Comparison of ENCODE assay signal across 14 cellular contexts in the genomic region with DNA sequence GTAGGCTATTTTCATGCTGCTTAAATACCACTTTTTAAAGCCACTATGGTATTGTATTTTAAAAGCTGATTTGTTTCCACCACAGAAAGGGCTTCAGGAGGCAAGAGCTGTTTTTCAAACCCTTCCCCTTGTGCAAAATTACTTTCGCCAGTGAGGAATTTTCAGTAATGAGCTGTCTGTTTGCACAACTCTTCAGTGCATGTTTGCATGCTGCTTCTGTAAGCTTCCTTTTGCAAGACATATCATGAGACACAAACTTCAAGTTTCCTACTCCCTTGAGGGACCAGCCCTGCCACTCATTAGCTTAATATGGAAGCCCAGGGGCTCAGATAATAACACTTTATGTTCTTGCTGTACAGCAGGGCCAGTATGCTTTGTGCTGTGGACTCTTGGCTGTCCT.
A peak's percentile ranks its signal among the peaks of the same experiment; 100 is the strongest.
DNase-seq lines count a peak whose midpoint lies in the region; ATAC-seq and TF ChIP-seq lines count a peak whose summit lies in the region.
"Had no signal": no experiment of that assay in that cellular context is flagged by ENCODE, and none has a peak within 500 bp of the region (broad histone marks: within the 10 kb centered on the region; RNA-seq: fewer than 3 reads in every experiment).

No MANE protein-coding gene starts in this region.

- H3K9me3 ChIP-seq in PC-9 (ENCODE audit: insufficient read depth, low read depth), result no peaks in the 10 kb centered on the region

- CTCF ChIA-PET in PC-9 (lab: Charles Lee) (interaction anchor here (0.6 to 1.9 kb wide), 6 partner anchors 229 to 604 kb away, joined by 3 to 9 read pairs (median 3); no protein-coding TSS in a partner anchor), WTC11 (lab: Charles Lee) (interaction anchor here (0.9 to 2.3 kb wide), 14 partner anchors 49 to 604 kb away, joined by 3 to 11 read pairs (median 3); no protein-coding TSS in a partner anchor)

- no peak overlapping the region; the same call in 1 of the 2 replicates for H2AFZ ChIP-seq in PC-9

- H3K79me2 ChIP-seq in PC-9 (ENCODE audit: low read depth), result no peaks in the 10 kb centered on the region

- H3K4me2 ChIP-seq in PC-9, result peak overlapping the region; percentile 36

- ATAC-seq in GM19455 (IDR thresholded peaks at IDR 0.05; ENCODE audit: unreplicated experiment) (no peak), WTC11 (no peak)
- ATAC-seq: CD8-positive, alpha-beta T cell had no signal

- H3K4me3 ChIP-seq in PC-9, result no peak overlapping the region

- intact Hi-C loops in PC-9 (cut with micrococcal nuclease; ENCODE audit: unreplicated experiment), result loop anchor here (1.0 to 5.0 kb wide), 8 partner anchors 103 to 1803 kb away; a partner anchor contains a TSS

- POLR2A ChIA-PET in PC-9 (lab: Charles Lee; ENCODE audit: unreplicated experiment), result interaction anchor here (0.5 to 0.6 kb wide), 2 partner anchors 490 to 699 kb away, joined by 3 to 4 read pairs; no protein-coding TSS in a partner anchor
- POLR2A ChIA-PET in WTC11 (lab: Charles Lee), result no interaction called here

- H3K27me3 Mint-ChIP-seq in WTC11 (ENCODE audit: low read depth), result no peaks in the 10 kb centered on the region

- H3F3A ChIP-seq in PC-9 (ENCODE audit: insufficient read depth, low read depth), result peaks cover 13% of the 10 kb centered on the region; the same call in 1 of the 2 replicates

- H3K9me2 ChIP-seq in PC-9 (ENCODE audit: insufficient read depth), result no peaks in the 10 kb centered on the region

- H3K9me3 Mint-ChIP-seq in WTC11, result peaks cover 5% of the 10 kb centered on the region
- H3K9me3 Mint-ChIP-seq: CD8-positive, alpha-beta T cell; H9 had no signal

- H3K36me3 ChIP-seq in PC-9 (ENCODE audit: low read depth), result no peaks in the 10 kb centered on the region

- H3K27ac ChIP-seq in PC-9, result no peak overlapping the region

- peaks cover 2% of the 10 kb centered on the region; the same call in 1 of the 2 replicates for H3K36me3 Mint-ChIP-seq in WTC11
- H3K36me3 Mint-ChIP-seq: CD8-positive, alpha-beta T cell had no signal

- H3K4me1 Mint-ChIP-seq in WTC11, result peaks cover 13% of the 10 kb centered on the region

- BruUV-seq in PC-9 (replicated peaks; lab: Mats Ljungman, UMichigan), result no TSS peak

- H3K4me3 Mint-ChIP-seq in WTC11, result no peak overlapping the region
- H3K4me3 Mint-ChIP-seq: activated CD4-positive, alpha-beta memory T cell treated with anti-CD3 and anti-CD28 coated beads, Interleukin-2, amount 10 ng/mL, durations not matched to agents 7 days and 5 days; CD8-positive, alpha-beta T cell; H9; T-helper 2 cell treated with Interferon-gamma antibody and Interleukin-4, amounts not matched to agents 5 μg/mL and 100 μg/mL, for 36 hours had no signal

- DNase-seq in AG20443 (ENCODE audit: low spot score) (peak; percentile 33), GM04503 (ENCODE audit: low read depth) (peak; percentile 31), PC-9 (peak in 1 of 2 experiments; percentile 77), iris pigment epithelial cell (ENCODE audit: low read depth) (peak; percentile 63), NCI-H2081 (lab: John Stamatoyannopoulos, UW) (no peak), WTC11 (ENCODE audit: low spot score) (no peak)
- no peak for DNase-seq in stimulated activated CD8-positive, alpha-beta memory T cell treated with anti-CD3 and anti-CD28 coated beads, Interleukin-4, amount 100 ng/mL, for 48 hours
- DNase-seq: activated CD4-positive, alpha-beta memory T cell treated with anti-CD3 and anti-CD28 coated beads, Interleukin-2, amount 10 ng/mL, durations not matched to agents 7 days and 5 days; CD8-positive, alpha-beta T cell; erythroblast; H9; NCI-H1105 had no signal

- H4K20me1 ChIP-seq in PC-9 (ENCODE audit: insufficient read depth), result no peaks in the 10 kb centered on the region

- H3K27ac Mint-ChIP-seq in WTC11, result no peak overlapping the region
- H3K27ac Mint-ChIP-seq: activated CD4-positive, alpha-beta memory T cell treated with anti-CD3 and anti-CD28 coated beads, Interleukin-2, amount 10 ng/mL, durations not matched to agents 7 days and 5 days; CD8-positive, alpha-beta T cell; H9; T-helper 2 cell treated with Interferon-gamma antibody and Interleukin-4, amounts not matched to agents 5 μg/mL and 100 μg/mL, for 36 hours had no signal

- peaks cover 30% of the 10 kb centered on the region for H3K4me1 ChIP-seq in PC-9 (replicated peaks; ENCODE audit: insufficient read depth)

- TF ChIP-seq CTCF in PC-9 (conservative IDR thresholded peaks at IDR 0.05), result no peak
- TF ChIP-seq CTCF in WTC11 (IDR thresholded peaks at IDR 0.05), result no peak

- no peaks in the 10 kb centered on the region for H3K27me3 ChIP-seq in PC-9 (ENCODE audit: insufficient read depth, low read depth)

TF ChIP-seq in WTC11, 78 proteins besides CTCF, POLR2A, EP300 and RAD21 (continues in another document):
- TF ChIP-seq CREM (CRISPR knock-in tag; IDR thresholded peaks at IDR 0.05) (no peak), NR2C2 (CRISPR knock-in tag; IDR thresholded peaks at IDR 0.05) (no peak), KAT7 (CRISPR knock-in tag; IDR thresholded peaks at IDR 0.05; ENCODE audit: borderline replicate concordance) (no peak), FOXP1 (CRISPR knock-in tag; IDR thresholded peaks at IDR 0.05; ENCODE audit: borderline replicate concordance) (no peak), ZNF219 (CRISPR knock-in tag; IDR thresholded peaks at IDR 0.05; ENCODE audit: borderline replicate concordance) (no peak), SP1 (CRISPR knock-in tag; conservative IDR thresholded peaks at IDR 0.05) (no peak), RORB (CRISPR knock-in tag; IDR thresholded peaks at IDR 0.05) (no peak), MXD4 (CRISPR knock-in tag; IDR thresholded peaks at IDR 0.05; ENCODE audit: borderline replicate concordance) (no peak), PRRX2 (CRISPR knock-in tag; IDR thresholded peaks at IDR 0.05) (no peak), ZBTB21 (CRISPR knock-in tag; IDR thresholded peaks at IDR 0.05; ENCODE audit: borderline replicate concordance) (no peak), NR3C1 (CRISPR knock-in tag; conservative IDR thresholded peaks at IDR 0.05; ENCODE audit: low read depth) (no peak), ATF1 (CRISPR knock-in tag; IDR thresholded peaks at IDR 0.05) (no peak), FOXK1 (CRISPR knock-in tag; IDR thresholded peaks at IDR 0.05) (no peak)
- TF ChIP-seq, protein P1, sequence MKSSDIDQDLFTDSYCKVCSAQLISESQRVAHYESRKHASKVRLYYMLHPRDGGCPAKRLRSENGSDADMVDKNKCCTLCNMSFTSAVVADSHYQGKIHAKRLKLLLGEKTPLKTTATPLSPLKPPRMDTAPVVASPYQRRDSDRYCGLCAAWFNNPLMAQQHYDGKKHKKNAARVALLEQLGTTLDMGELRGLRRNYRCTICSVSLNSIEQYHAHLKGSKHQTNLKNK (CRISPR knock-in tag; IDR thresholded peaks at IDR 0.05), result no peak
- TF ChIP-seq, protein P2, sequence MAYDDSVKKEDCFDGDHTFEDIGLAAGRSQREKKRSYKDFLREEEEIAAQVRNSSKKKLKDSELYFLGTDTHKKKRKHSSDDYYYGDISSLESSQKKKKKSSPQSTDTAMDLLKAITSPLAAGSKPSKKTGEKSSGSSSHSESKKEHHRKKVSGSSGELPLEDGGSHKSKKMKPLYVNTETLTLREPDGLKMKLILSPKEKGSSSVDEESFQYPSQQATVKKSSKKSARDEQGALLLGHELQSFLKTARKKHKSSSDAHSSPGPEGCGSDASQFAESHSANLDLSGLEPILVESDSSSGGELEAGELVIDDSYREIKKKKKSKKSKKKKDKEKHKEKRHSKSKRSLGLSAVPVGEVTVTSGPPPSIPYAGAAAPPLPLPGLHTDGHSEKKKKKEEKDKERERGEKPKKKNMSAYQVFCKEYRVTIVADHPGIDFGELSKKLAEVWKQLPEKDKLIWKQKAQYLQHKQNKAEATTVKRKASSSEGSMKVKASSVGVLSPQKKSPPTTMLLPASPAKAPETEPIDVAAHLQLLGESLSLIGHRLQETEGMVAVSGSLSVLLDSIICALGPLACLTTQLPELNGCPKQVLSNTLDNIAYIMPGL (CRISPR knock-in tag; IDR thresholded peaks at IDR 0.05), result no peak
- TF ChIP-seq, protein P3, sequence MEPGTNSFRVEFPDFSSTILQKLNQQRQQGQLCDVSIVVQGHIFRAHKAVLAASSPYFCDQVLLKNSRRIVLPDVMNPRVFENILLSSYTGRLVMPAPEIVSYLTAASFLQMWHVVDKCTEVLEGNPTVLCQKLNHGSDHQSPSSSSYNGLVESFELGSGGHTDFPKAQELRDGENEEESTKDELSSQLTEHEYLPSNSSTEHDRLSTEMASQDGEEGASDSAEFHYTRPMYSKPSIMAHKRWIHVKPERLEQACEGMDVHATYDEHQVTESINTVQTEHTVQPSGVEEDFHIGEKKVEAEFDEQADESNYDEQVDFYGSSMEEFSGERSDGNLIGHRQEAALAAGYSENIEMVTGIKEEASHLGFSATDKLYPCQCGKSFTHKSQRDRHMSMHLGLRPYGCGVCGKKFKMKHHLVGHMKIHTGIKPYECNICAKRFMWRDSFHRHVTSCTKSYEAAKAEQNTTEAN (CRISPR knock-in tag; IDR thresholded peaks at IDR 0.05), result no peak
- TF ChIP-seq, protein P4, sequence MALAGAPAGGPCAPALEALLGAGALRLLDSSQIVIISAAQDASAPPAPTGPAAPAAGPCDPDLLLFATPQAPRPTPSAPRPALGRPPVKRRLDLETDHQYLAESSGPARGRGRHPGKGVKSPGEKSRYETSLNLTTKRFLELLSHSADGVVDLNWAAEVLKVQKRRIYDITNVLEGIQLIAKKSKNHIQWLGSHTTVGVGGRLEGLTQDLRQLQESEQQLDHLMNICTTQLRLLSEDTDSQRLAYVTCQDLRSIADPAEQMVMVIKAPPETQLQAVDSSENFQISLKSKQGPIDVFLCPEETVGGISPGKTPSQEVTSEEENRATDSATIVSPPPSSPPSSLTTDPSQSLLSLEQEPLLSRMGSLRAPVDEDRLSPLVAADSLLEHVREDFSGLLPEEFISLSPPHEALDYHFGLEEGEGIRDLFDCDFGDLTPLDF (CRISPR knock-in tag; IDR thresholded peaks at IDR 0.05), result no peak
- TF ChIP-seq, protein P5, sequence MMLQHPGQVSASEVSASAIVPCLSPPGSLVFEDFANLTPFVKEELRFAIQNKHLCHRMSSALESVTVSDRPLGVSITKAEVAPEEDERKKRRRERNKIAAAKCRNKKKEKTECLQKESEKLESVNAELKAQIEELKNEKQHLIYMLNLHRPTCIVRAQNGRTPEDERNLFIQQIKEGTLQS (CRISPR knock-in tag; conservative IDR thresholded peaks at IDR 0.05), result no peak
- TF ChIP-seq, protein P6, sequence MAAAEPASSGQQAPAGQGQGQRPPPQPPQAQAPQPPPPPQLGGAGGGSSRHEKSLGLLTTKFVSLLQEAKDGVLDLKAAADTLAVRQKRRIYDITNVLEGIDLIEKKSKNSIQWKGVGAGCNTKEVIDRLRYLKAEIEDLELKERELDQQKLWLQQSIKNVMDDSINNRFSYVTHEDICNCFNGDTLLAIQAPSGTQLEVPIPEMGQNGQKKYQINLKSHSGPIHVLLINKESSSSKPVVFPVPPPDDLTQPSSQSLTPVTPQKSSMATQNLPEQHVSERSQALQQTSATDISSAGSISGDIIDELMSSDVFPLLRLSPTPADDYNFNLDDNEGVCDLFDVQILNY (CRISPR knock-in tag; IDR thresholded peaks at IDR 0.05), result no peak

Comparison
In these comparisons a context has a peak if more than half of its experiments do, and no peak if none do; other contexts are left out.
1. DNase-seq: peak in AG20443 (single experiment), GM04503 (single experiment) and iris pigment epithelial cell (single experiment); none in stimulated activated CD8-positive, alpha-beta memory T cell treated with anti-CD3 and anti-CD28 coated beads, Interleukin-4, amount 100 ng/mL, for 48 hours (single experiment), NCI-H2081 (0 of 2) and WTC11 (single experiment).